In the genomic region with DNA sequence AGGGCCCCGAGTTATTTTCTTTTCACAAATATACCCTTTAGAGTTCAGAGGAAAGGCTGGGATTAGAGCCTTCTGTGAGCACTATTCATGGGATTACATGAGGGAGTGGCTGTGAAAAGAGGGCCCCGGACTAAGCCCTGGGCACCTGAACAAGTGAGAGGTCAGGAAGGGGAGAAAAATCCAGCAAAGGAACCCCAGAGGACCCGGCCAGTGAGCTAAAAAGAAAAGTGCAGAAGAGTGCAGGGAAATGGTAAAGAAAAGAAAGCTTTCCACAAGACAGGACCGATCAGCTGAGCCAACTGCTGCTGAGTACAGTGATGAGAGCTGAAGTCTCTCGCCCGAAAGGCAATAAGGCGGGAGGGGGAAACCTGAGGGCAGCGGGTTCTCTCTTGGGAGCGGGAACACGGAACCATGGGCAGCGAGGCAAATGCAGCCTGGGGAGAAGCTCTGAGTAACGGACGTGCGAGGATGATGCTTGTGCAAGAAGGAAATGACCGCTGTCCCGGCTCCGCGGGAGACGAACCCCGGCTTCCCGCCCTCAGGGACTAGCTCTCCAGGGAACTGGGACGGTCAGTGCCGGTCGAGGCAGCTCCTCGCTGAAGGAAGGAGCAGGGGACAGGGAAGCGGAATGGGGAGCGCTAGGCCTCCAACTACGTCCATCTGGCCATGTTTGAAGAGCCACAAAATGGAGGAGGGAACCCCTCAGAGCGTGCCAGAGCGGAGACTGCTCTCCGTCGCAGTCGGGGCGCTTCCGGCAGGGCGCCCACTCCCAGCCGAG, we compare ENCODE assay signal across 8 cellular contexts. TPM values are rescaled to one million over a fixed set of nuclear protein-coding genes. Genes with fewer than 3 reads are reported as not detected.
DNase-seq lines count a peak whose midpoint lies in the region; ATAC-seq and TF ChIP-seq lines count a peak whose summit lies in the region.

No MANE protein-coding gene starts in this region.

- H3K27ac ChIP-seq in BLaER1 (peak overlapping the region; percentile 87), foreskin keratinocyte (peak overlapping the region; percentile 64), tibial artery (peak overlapping the region; percentile 90 to 99)

- H3K4me3 ChIP-seq in BLaER1 = peak overlapping the region; percentile 86
- peak overlapping the region; percentile 88 for H3K4me3 ChIP-seq in NT2/D1 (ENCODE audit: insufficient read length, low read depth)
- peak overlapping the region; percentile 69 to 83 for H3K4me3 ChIP-seq in tibial artery

- intact Hi-C loops in tibial artery (cut with DNase I; ENCODE audit: low total_unique reads) = loop anchor here (5.0 to 10.0 kb wide), 2 partner anchors 73 to 136 kb away; no protein-coding TSS in a partner anchor

- H3K9ac ChIP-seq in BLaER1 (peak overlapping the region; percentile 78), NT2/D1 (ENCODE audit: insufficient read length, low read depth) (peak overlapping the region; percentile 96)

- peaks cover 19% of the 10 kb centered on the region for H3K4me1 Mint-ChIP-seq in activated T-helper 17 cell treated with anti-CD3 and anti-CD28 coated beads, Interleukin-2, amount 50 U/mL, for 72 hours
- H3K4me1 Mint-ChIP-seq in nephron = peaks cover 46% of the 10 kb centered on the region

- H4K20me1 ChIP-seq in BLaER1 = no peaks in the 10 kb centered on the region

- H3K27me3 Mint-ChIP-seq in activated T-helper 17 cell treated with anti-CD3 and anti-CD28 coated beads, Interleukin-2, amount 50 U/mL, for 72 hours = no peaks in the 10 kb centered on the region
- H3K27me3 Mint-ChIP-seq in nephron (ENCODE audit: low read depth) = no peaks in the 10 kb centered on the region

- H3K9me3 ChIP-seq in BLaER1 (peaks cover 5% of the 10 kb centered on the region; the same call in 1 of the 2 replicates), NT2/D1 (ENCODE audit: insufficient read depth, low read length) (peaks cover 20% of the 10 kb centered on the region), tibial artery (no peaks in the 10 kb centered on the region)

- H3K36me3 Mint-ChIP-seq in activated T-helper 17 cell treated with anti-CD3 and anti-CD28 coated beads, Interleukin-2, amount 50 U/mL, for 72 hours (ENCODE audit: low read depth) = peaks cover 11% of the 10 kb centered on the region
- H3K36me3 Mint-ChIP-seq in nephron (ENCODE audit: low read depth) = peaks cover 15% of the 10 kb centered on the region

- peak; percentile 36 for ATAC-seq in GM18909 (IDR thresholded peaks at IDR 0.05; ENCODE audit: poor library complexity, unreplicated experiment)
- ATAC-seq in HG03378 (IDR thresholded peaks at IDR 0.05; ENCODE audit: unreplicated experiment) = peak; percentile 19
- ATAC-seq in activated T-helper 17 cell treated with anti-CD3 and anti-CD28 coated beads, Interleukin-2, amount 50 U/mL, for 72 hours (replicated peaks) = peak; percentile 57
- ATAC-seq in foreskin keratinocyte = peak; percentile 26

- TF ChIP-seq CTCF in foreskin keratinocyte (conservative IDR thresholded peaks at IDR 0.05) = no peak
- TF ChIP-seq CTCF in nephron (IDR thresholded peaks at IDR 0.05; ENCODE audit: unreplicated experiment in 3 of 3) = no peak
- no peak for TF ChIP-seq CTCF in tibial artery (IDR thresholded peaks at IDR 0.05)

- DNase-seq in NT2/D1 (ENCODE audit: low read depth, low spot score) (no peak), foreskin keratinocyte (peak in 1 of 2 donors; percentile 66), tibial artery (peak; percentile 85 to 93)

- H3K4me2 ChIP-seq in BLaER1 = peak overlapping the region; percentile 76

- H3K9me3 Mint-ChIP-seq in activated T-helper 17 cell treated with anti-CD3 and anti-CD28 coated beads, Interleukin-2, amount 50 U/mL, for 72 hours = no peaks in the 10 kb centered on the region
- H3K9me3 Mint-ChIP-seq in nephron = no peaks in the 10 kb centered on the region

- peak overlapping the region; percentile 89 for H3K27ac Mint-ChIP-seq in activated T-helper 17 cell treated with anti-CD3 and anti-CD28 coated beads, Interleukin-2, amount 50 U/mL, for 72 hours
- H3K27ac Mint-ChIP-seq in nephron = peak overlapping the region; percentile 97 to 98 (median 97)

- peaks cover 12% of the 10 kb centered on the region for H3K36me3 ChIP-seq in BLaER1
- peaks cover 17% of the 10 kb centered on the region for H3K36me3 ChIP-seq in NT2/D1 (ENCODE audit: insufficient read depth, insufficient read length, low read length)
- no peaks in the 10 kb centered on the region for H3K36me3 ChIP-seq in tibial artery

- H3K4me1 ChIP-seq in BLaER1 (peaks cover 45% of the 10 kb centered on the region), NT2/D1 (ENCODE audit: insufficient read depth, insufficient read length) (peaks cover 2% of the 10 kb centered on the region), foreskin keratinocyte (peaks cover 36% of the 10 kb centered on the region), tibial artery (peaks cover 0 to 60% (median 48%) of the 10 kb centered on the region in 4 donors)

- H3K27me3 ChIP-seq in BLaER1 = no peaks in the 10 kb centered on the region
- no peaks in the 10 kb centered on the region for H3K27me3 ChIP-seq in NT2/D1 (ENCODE audit: insufficient read depth, insufficient read length)
- no peaks in the 10 kb centered on the region for H3K27me3 ChIP-seq in foreskin keratinocyte
- no peaks in the 10 kb centered on the region for H3K27me3 ChIP-seq in tibial artery

- H3K4me3 Mint-ChIP-seq in activated T-helper 17 cell treated with anti-CD3 and anti-CD28 coated beads, Interleukin-2, amount 50 U/mL, for 72 hours = peak overlapping the region; percentile 97
- peak overlapping the region; percentile 93 to 99 (median 98) for H3K4me3 Mint-ChIP-seq in nephron

RNA-seq across cellular contexts. Expression of a gene that starts 0.7 kb away (rescaled TPM):
- 10 to 100 TPM; 14.9 to 26.7 TPM for total RNA-seq in activated T-helper 17 cell treated with anti-CD3 and anti-CD28 coated beads, Interleukin-2, amount 50 U/mL, for 72 hours
- 53.0 and 66.1 TPM in 2 replicates for total RNA-seq in foreskin keratinocyte
- 32.5 and 32.7 TPM in 2 replicates for polyA plus RNA-seq in foreskin keratinocyte
